In the genomic region with DNA sequence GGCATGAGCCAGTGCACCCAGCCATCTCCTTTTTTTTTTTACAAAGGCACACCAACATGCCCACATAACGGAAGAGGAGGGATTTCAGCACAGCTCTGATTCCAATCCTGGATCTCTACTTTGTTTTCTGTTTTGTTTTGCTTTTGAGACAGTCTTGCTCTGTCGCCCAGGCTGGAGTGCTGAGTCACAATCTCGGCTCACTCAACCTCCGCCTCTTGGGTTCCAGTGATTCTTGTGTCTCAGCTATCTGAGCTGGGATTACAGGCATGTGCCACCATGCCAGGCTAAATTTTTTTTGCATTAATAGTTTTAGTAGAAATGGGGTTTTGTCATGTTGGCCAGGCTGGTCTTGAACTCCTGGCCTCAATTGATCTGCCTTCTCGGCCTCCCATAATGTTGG, we compare ENCODE assay signal across 1 cellular context.
TF ChIP-seq lines count a peak whose summit lies in the region.

No MANE protein-coding gene starts in this region.

TF ChIP-seq in GM23338, 12 proteins besides CTCF, POLR2A, EP300 and RAD21:
- TF ChIP-seq EZH2phosphoT487 (IDR thresholded peaks at IDR 0.05; ENCODE audit: unreplicated experiment) (no peak), CREB1 (CRISPR knock-in tag; IDR thresholded peaks at IDR 0.05; ENCODE audit: low read depth) (no peak), EZH2 (IDR thresholded peaks at IDR 0.05; ENCODE audit: low read depth, unreplicated experiment) (no peak), STAT1 (IDR thresholded peaks at IDR 0.05; ENCODE audit: unreplicated experiment) (no peak)
- TF ChIP-seq, protein P1, sequence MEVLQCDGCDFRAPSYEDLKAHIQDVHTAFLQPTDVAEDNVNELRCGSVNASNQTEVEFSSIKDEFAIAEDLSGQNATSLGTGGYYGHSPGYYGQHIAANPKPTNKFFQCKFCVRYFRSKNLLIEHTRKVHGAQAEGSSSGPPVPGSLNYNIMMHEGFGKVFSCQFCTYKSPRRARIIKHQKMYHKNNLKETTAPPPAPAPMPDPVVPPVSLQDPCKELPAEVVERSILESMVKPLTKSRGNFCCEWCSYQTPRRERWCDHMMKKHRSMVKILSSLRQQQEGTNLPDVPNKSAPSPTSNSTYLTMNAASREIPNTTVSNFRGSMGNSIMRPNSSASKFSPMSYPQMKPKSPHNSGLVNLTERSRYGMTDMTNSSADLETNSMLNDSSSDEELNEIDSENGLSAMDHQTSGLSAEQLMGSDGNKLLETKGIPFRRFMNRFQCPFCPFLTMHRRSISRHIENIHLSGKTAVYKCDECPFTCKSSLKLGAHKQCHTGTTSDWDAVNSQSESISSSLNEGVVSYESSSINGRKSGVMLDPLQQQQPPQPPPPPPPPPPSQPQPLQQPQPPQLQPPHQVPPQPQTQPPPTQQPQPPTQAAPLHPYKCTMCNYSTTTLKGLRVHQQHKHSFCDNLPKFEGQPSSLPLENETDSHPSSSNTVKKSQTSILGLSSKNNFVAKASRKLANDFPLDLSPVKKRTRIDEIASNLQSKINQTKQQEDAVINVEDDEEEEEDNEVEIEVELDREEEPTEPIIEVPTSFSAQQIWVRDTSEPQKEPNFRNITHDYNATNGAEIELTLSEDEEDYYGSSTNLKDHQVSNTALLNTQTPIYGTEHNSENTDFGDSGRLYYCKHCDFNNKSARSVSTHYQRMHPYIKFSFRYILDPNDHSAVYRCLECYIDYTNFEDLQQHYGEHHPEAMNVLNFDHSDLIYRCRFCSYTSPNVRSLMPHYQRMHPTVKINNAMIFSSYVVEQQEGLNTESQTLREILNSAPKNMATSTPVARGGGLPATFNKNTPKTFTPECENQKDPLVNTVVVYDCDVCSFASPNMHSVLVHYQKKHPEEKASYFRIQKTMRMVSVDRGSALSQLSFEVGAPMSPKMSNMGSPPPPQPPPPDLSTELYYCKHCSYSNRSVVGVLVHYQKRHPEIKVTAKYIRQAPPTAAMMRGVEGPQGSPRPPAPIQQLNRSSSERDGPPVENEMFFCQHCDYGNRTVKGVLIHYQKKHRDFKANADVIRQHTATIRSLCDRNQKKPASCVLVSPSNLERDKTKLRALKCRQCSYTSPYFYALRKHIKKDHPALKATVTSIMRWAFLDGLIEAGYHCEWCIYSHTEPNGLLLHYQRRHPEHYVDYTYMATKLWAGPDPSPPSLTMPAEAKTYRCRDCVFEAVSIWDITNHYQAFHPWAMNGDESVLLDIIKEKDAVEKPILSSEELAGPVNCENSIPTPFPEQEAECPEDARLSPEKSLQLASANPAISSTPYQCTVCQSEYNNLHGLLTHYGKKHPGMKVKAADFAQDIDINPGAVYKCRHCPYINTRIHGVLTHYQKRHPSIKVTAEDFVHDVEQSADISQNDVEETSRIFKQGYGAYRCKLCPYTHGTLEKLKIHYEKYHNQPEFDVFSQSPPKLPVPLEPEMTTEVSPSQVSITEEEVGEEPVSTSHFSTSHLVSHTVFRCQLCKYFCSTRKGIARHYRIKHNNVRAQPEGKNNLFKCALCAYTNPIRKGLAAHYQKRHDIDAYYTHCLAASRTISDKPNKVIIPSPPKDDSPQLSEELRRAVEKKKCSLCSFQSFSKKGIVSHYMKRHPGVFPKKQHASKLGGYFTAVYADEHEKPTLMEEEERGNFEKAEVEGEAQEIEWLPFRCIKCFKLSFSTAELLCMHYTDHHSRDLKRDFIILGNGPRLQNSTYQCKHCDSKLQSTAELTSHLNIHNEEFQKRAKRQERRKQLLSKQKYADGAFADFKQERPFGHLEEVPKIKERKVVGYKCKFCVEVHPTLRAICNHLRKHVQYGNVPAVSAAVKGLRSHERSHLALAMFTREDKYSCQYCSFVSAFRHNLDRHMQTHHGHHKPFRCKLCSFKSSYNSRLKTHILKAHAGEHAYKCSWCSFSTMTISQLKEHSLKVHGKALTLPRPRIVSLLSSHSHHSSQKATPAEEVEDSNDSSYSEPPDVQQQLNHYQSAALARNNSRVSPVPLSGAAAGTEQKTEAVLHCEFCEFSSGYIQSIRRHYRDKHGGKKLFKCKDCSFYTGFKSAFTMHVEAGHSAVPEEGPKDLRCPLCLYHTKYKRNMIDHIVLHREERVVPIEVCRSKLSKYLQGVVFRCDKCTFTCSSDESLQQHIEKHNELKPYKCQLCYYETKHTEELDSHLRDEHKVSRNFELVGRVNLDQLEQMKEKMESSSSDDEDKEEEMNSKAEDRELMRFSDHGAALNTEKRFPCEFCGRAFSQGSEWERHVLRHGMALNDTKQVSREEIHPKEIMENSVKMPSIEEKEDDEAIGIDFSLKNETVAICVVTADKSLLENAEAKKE (CRISPR knock-in tag; IDR thresholded peaks at IDR 0.05) = no peak
